Comparison of ENCODE assay signal across 30 cellular contexts in genomic region chr3:54042259-54042823, GRCh38.
DNase-seq lines count a peak whose midpoint lies in the region; ATAC-seq lines count a peak whose summit lies in the region.
"Had no signal": no experiment of that assay in that cellular context is flagged by ENCODE, and none has a peak within 500 bp of the region (broad histone marks: within the 10 kb centered on the region; RNA-seq: fewer than 3 reads in every experiment).

No MANE protein-coding gene starts in this region.

- H3K23ac ChIP-seq in mesendoderm (ENCODE audit: low read length) = no peak overlapping the region

- H3K79me1 ChIP-seq in mesendoderm (ENCODE audit: low read length) = no peaks in the 10 kb centered on the region

- no peaks in the 10 kb centered on the region for H3K9me3 ChIP-seq in NT2/D1 (ENCODE audit: insufficient read depth, low read length)
- H3K9me3 ChIP-seq: pancreas had no signal

- no peak overlapping the region for H2BK120ac ChIP-seq in mesendoderm (ENCODE audit: low read depth, low read length)

- no peak overlapping the region for H3K4me2 ChIP-seq in mesendoderm (ENCODE audit: low read length)
- H3K4me2 ChIP-seq: neural progenitor cell had no signal

- H2BK15ac ChIP-seq in mesendoderm (replicated peaks; ENCODE audit: low read depth) = no peak overlapping the region

- no peak overlapping the region for H3K56ac ChIP-seq in mesendoderm (ENCODE audit: low read length)

- no peaks in the 10 kb centered on the region for H3K27me3 ChIP-seq in H7 (ENCODE audit: control insufficient read depth, insufficient read depth, low read length)
- H3K27me3 ChIP-seq in NT2/D1 (ENCODE audit: insufficient read depth, insufficient read length) = no peaks in the 10 kb centered on the region
- no peaks in the 10 kb centered on the region for H3K27me3 ChIP-seq in mesendoderm (ENCODE audit: insufficient read depth, low read length, poor library complexity)
- H3K27me3 ChIP-seq: brain microvascular endothelial cell, neural progenitor cell, pancreas had no signal

- H3K18ac ChIP-seq in mesendoderm (ENCODE audit: low read length) = no peak overlapping the region

- peak; percentile 16 for DNase-seq in H7
- peak; percentile 48 for DNase-seq in NT2/D1 (ENCODE audit: low read depth, low spot score)
- DNase-seq in mesendoderm = peak; percentile 74
- DNase-seq in germinal center (ENCODE audit: low spot score) = no peak
- DNase-seq in posterior vena cava (ENCODE audit: low spot score) = no peak
- no peak for DNase-seq in central memory CD4-positive, alpha-beta T cell
- DNase-seq: activated CD4-positive, alpha-beta T cell treated with anti-CD3 and anti-CD28 coated beads for 36 hours; activated CD8-positive, alpha-beta T cell treated with anti-CD3 and anti-CD28 coated beads, Interleukin-2, amount 10 ng/mL, durations not matched to agents 7 days and 5 days; amygdala; brain microvascular endothelial cell; Calu3; DMS79; effector CD4-positive, alpha-beta T cell; GDM1; glutamatergic neuron; HFFc6; kidney glomerular epithelial cell; NCI-H1092 treated with DMSO at 0.1 percent for 48 hours; NCI-H1694 treated with DMSO at 0.1 percent for 48 hours; NK-92 treated with Interleukin-12 subunit alpha and Interleukin-12 subunit beta, amount 100 ng/mL, for 24 hours; pancreas; retina; SHP77 treated with DMSO at 0.1 percent for 48 hours; substantia nigra had no signal

- H3K27ac ChIP-seq in mesendoderm (ENCODE audit: low read depth, low read length) = no peak overlapping the region
- H3K27ac ChIP-seq: brain microvascular endothelial cell, epithelial cell of prostate, neural progenitor cell, pancreas had no signal

- no peaks in the 10 kb centered on the region for H3K36me3 ChIP-seq in H7 (replicated peaks; ENCODE audit: control insufficient read depth, insufficient read depth, low read length)
- no peaks in the 10 kb centered on the region for H3K36me3 ChIP-seq in NT2/D1 (ENCODE audit: insufficient read depth, insufficient read length, low read length)
- H3K36me3 ChIP-seq in mesendoderm (ENCODE audit: control insufficient read depth, insufficient read depth, low read length) = no peaks in the 10 kb centered on the region
- H3K36me3 ChIP-seq: brain microvascular endothelial cell, neural progenitor cell, pancreas had no signal

- H3K9ac ChIP-seq in NT2/D1 (ENCODE audit: insufficient read length, low read depth) (no peak overlapping the region), mesendoderm (ENCODE audit: low read length) (no peak overlapping the region)
- H3K9ac ChIP-seq: neural progenitor cell had no signal

- no peak overlapping the region for H4K8ac ChIP-seq in mesendoderm (ENCODE audit: low read depth, low read length)

- peak; percentile 90 for ATAC-seq in esophagus mucosa
- ATAC-seq: activated CD4-positive, alpha-beta T cell treated with anti-CD3 and anti-CD28 coated beads for 36 hours; activated CD8-positive, alpha-beta T cell treated with anti-CD3 and anti-CD28 coated beads, Interleukin-2, amount 10 ng/mL, durations not matched to agents 7 days and 5 days; activated naive CD4-positive, alpha-beta T cell treated with anti-CD3 and anti-CD28 coated beads, Interleukin-2, amount 50 U/mL, for 72 hours; activated T-helper 17 cell treated with anti-CD3 and anti-CD28 coated beads, Interleukin-2, amount 50 U/mL, for 72 hours; pancreas; stimulated activated memory B cell treated with anti-CD40 and anti-IgM and Interleukin-4, amounts not matched to agents 10 μg/mL and 1 μg/mL and 100 μg/mL, for 72 hours had no signal

- intact Hi-C loops in posterior vena cava (cut with DNase I) = no loop called here

- WGBS in mesendoderm (ENCODE audit: extremely low coverage, insufficient coverage, low lambda C conversion rate) = no CpG with 5 or more reads among the region's 5 CpGs

- no peaks in the 10 kb centered on the region for H3K79me2 ChIP-seq in mesendoderm (ENCODE audit: control insufficient read depth, insufficient read depth, low read length)

- no peak overlapping the region for H2BK5ac ChIP-seq in mesendoderm (ENCODE audit: low read length)

- no peak overlapping the region for H3K4ac ChIP-seq in mesendoderm (ENCODE audit: low read depth, low read length)

- no peak overlapping the region for H4K5ac ChIP-seq in mesendoderm (ENCODE audit: low read length)

- no peak overlapping the region for H2AK5ac ChIP-seq in mesendoderm (ENCODE audit: low read length)

- H3K4me3 ChIP-seq in H7 (ENCODE audit: insufficient read depth, low read depth, low read length) = no peak overlapping the region
- no peak overlapping the region for H3K4me3 ChIP-seq in NT2/D1 (ENCODE audit: insufficient read length, low read depth)
- H3K4me3 ChIP-seq in mesendoderm (ENCODE audit: low read length) = no peak overlapping the region
- H3K4me3 ChIP-seq: neural progenitor cell, pancreas had no signal

- H3K4me1 ChIP-seq in NT2/D1 (ENCODE audit: insufficient read depth, insufficient read length) (peaks cover 4% of the 10 kb centered on the region), mesendoderm (ENCODE audit: control insufficient read depth, low read depth, low read length) (no peaks in the 10 kb centered on the region)

Comparison
In these comparisons a context has a peak if more than half of its experiments do, and no peak if none do; other contexts are left out.
1. DNase-seq: peak in H7 (single experiment), NT2/D1 (single experiment) and mesendoderm (single experiment); none in germinal center (single experiment), posterior vena cava (single experiment) and central memory CD4-positive, alpha-beta T cell (single experiment).